In the genomic region with DNA sequence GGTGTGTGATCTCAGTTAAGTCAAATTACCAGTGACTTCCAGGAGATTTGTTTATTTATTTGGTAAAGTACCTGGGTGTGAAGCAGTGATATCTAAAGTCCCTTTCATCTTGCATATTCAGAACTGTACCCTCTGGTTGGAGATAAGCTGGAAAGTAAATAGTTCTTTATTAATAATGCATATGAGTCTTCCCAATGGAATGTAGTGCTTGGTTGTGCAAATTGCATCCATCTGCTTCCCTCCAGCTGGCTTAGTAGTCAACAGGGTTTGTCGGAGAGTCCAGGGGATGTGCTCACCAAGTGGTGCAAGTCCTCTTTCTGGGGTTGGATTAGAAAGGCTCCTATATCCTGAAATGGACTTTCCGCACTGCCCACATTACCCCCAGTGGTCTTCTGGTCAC, we compare ENCODE assay signal across 24 cellular contexts. TPM values are rescaled to one million over a fixed set of nuclear protein-coding genes. Genes with fewer than 3 reads are reported as not detected.
DNase-seq lines count a peak whose midpoint lies in the region; ATAC-seq and TF ChIP-seq lines count a peak whose summit lies in the region.
"Had no signal": no experiment of that assay in that cellular context is flagged by ENCODE, and none has a peak within 500 bp of the region (broad histone marks: within the 10 kb centered on the region; RNA-seq: fewer than 3 reads in every experiment).

No MANE protein-coding gene starts in this region.

- DNase-seq in AG04449 (ENCODE audit: low read depth, low spot score) (peak; percentile 23), ELR (ENCODE audit: low read depth) (peak; percentile 19), T1000 (lab: John Stamatoyannopoulos, UW) (peak; percentile 6), fibroblast of villous mesenchyme (ENCODE audit: low read depth) (peak; percentile 20), NCI-H510A treated with DMSO at 0.1 percent for 48 hours (lab: John Stamatoyannopoulos, UW) (no peak), kidney glomerular epithelial cell (lab: John Stamatoyannopoulos, UW) (no peak)
- DNase-seq: activated CD4-positive, alpha-beta T cell treated with anti-CD3 and anti-CD28 coated beads for 1 hour; brain microvascular endothelial cell; GDM1; immature natural killer cell; KBM-7; MV-4-11; NCI-H187; NCI-H774; OCI-M1; psoas muscle; spleen had no signal

- no peak overlapping the region for H3K4me3 ChIP-seq in AG04449 (ENCODE audit: low read depth, low read length)
- H3K4me3 ChIP-seq in fibroblast of villous mesenchyme (ENCODE audit: low read depth, low read length) = no peak overlapping the region
- H3K4me3 ChIP-seq: psoas muscle, spleen had no signal

- TF ChIP-seq CTCF in AG04449 (IDR thresholded peaks at IDR 0.05; ENCODE audit: insufficient read depth, low read length, missing control alignments) (no peak), fibroblast of villous mesenchyme (IDR thresholded peaks at IDR 0.05; ENCODE audit: insufficient read depth, low read depth, low read length) (no peak)

- POLR2A ChIA-PET in AG04449 (lab: Yijun Ruan, JAX) = no interaction called here

- CTCF ChIA-PET in AG04449 (lab: Yijun Ruan, JAX) = no interaction called here

- ATAC-seq in HG03432 (IDR thresholded peaks at IDR 0.05; ENCODE audit: unreplicated experiment) = no peak
- no peak for ATAC-seq in HG03025 (IDR thresholded peaks at IDR 0.05; ENCODE audit: low FRiP score, unreplicated experiment)
- ATAC-seq: HCT116, psoas muscle had no signal

RNA-seq across cellular contexts. Expression of gene TRPM3, which starts 42.0 kb away (rescaled TPM):
- under 0.01 TPM in 2 replicates for total RNA-seq in fibroblast of villous mesenchyme
- total RNA-seq: A673; activated CD8-positive, alpha-beta memory T cell treated with anti-CD3 and anti-CD28 coated beads for 36 hours; activated T-helper 1 cell treated with anti-CD3 and anti-CD28 coated beads, Interleukin-12 subunit alpha, Interleukin-12 subunit beta, Interleukin-2, Interleukin-4 antibody, amounts not matched to agents 30 ng/mL and 10 ng/mL and 1 ng/mL, durations not matched to agents 14 hours and 24 hours and 36 hours; epithelial cell of proximal tubule had no signal

Comparison
In these comparisons a context has a peak if more than half of its experiments do, and no peak if none do; other contexts are left out.
1. DNase-seq: peak in AG04449 (single experiment), ELR (single experiment), T1000 (single experiment) and fibroblast of villous mesenchyme (single experiment); none in NCI-H510A treated with DMSO at 0.1 percent for 48 hours (single experiment) and kidney glomerular epithelial cell (single experiment).